22 cellular contexts compared by ENCODE assay signal in the genomic region with DNA sequence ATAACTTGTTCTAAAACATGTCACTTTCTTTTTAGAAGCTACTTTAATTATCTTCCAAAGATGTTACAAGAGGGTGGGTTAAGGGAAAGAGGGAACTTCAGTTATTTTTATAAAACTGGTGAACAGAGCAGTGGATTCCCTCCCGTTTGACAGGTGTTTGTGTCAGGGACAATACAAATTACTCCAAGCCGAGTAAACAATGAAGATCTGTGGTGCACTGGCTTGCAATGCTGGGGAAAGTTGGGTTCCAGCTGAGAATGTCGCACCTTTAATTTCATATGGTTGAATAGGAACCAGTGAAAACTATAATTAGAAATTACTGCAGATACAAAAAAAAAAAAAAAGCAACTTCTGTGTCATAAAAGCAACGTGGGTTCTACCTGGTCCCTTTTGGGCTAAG.
"Had no signal": no experiment of that assay in that cellular context is flagged by ENCODE, and none has a peak within 500 bp of the region (broad histone marks: within the 10 kb centered on the region; RNA-seq: fewer than 3 reads in every experiment).

No MANE protein-coding gene starts in this region.

- DNase-seq: activated CD4-positive, alpha-beta T cell treated with anti-CD3 and anti-CD28 coated beads, Interleukin-2, amount 50 U/mL, for 1 hour; activated CD4-positive, CD25-positive, alpha-beta regulatory T cell; activated CD8-positive, alpha-beta memory T cell treated with anti-CD3 and anti-CD28 coated beads, Interleukin-2, amount 50 U/mL, for 48 hours; activated CD8-positive, alpha-beta T cell treated with anti-CD3 and anti-CD28 coated beads for 36 hours; activated naive CD4-positive, alpha-beta T cell treated with anti-CD3 and anti-CD28 coated beads, Interleukin-2, amount 50 U/mL, for 16 hours; activated naive CD8-positive, alpha-beta T cell treated with anti-CD3 and anti-CD28 coated beads, Interleukin-2, amount 10 ng/mL, durations not matched to agents 7 days and 5 days; activated T-cell treated with anti-CD3 and anti-CD28 coated beads, Interleukin-2, amount 50 U/mL, for 1 hour; adrenal gland; aorta; cortex of kidney; NCI-H1092; NCI-H1436; NCI-H187; NCI-H2171; NCI-H2227 treated with DMSO at 0.1 percent for 48 hours; NCI-H510A; NCI-H774; NK-92 treated with Interleukin-12 subunit alpha and Interleukin-12 subunit beta, amount 100 ng/mL, for 24 hours; OCI-M1; RPMI8226; T-cell; T-helper 2 cell had no signal
